In genomic region chr10:70233109-70233938, GRCh38 we compare ENCODE assay signal across 8 cellular contexts. TPM values are rescaled to one million over a fixed set of nuclear protein-coding genes. Genes with fewer than 3 reads are reported as not detected.
A peak's percentile ranks its signal among the peaks of the same experiment; 100 is the strongest.
DNase-seq lines count a peak whose midpoint lies in the region; ATAC-seq and TF ChIP-seq lines count a peak whose summit lies in the region.

Gene PPA1 (minus strand): TSS chr10:70233429. CDS start chr10:70233327, 102 bp downstream.

- no peaks in the 10 kb centered on the region for H3K9me3 ChIP-seq in CD4-positive, CD25-positive, alpha-beta regulatory T cell (ENCODE audit: control insufficient read depth in 2 of 2, low read length in 2 of 2)

- H3K36me3 ChIP-seq in CD4-positive, CD25-positive, alpha-beta regulatory T cell (ENCODE audit: control insufficient read depth, insufficient read depth, low read length) = peaks cover 5% of the 10 kb centered on the region

- CTCF ChIA-PET in activated CD4-positive, alpha-beta memory T cell treated with anti-CD3 and anti-CD28 coated beads for 36 hours (lab: Charles Lee) = interaction anchor here (1.2 to 3.5 kb wide), 9 partner anchors 10 to 144 kb away, joined by 3 to 54 read pairs (median 6); partner anchors contain the start of gene TYSND1

- peaks cover 16% of the 10 kb centered on the region for H3K4me1 ChIP-seq in CD4-positive, CD25-positive, alpha-beta regulatory T cell (ENCODE audit: control insufficient read depth, insufficient read depth, low read length, poor library complexity, severe bottlenecking)

- H3K36me3 Mint-ChIP-seq in CD4-positive, CD25-positive, alpha-beta regulatory T cell = peaks cover 11% of the 10 kb centered on the region
- H3K36me3 Mint-ChIP-seq in activated CD4-positive, alpha-beta memory T cell treated with anti-CD3 and anti-CD28 coated beads for 36 hours = peaks cover 19% of the 10 kb centered on the region

- H3K27me3 Mint-ChIP-seq in CD4-positive, CD25-positive, alpha-beta regulatory T cell = no peaks in the 10 kb centered on the region
- H3K27me3 Mint-ChIP-seq in activated CD4-positive, alpha-beta memory T cell treated with anti-CD3 and anti-CD28 coated beads for 36 hours = peaks cover 2% of the 10 kb centered on the region

- peak in 1 of 2 donors; percentile 1 for TF ChIP-seq POLR2A in lower leg skin (IDR thresholded peaks at IDR 0.05)

- WGBS in lower leg skin, 2 donors = 1 to 2% methylated on average over 38 to 65 of the region's 74 CpGs

- DNase-seq in CD4-positive, CD25-positive, alpha-beta regulatory T cell = peak; percentile 98 to 99 (median 99)
- DNase-seq in NCI-H82 (lab: John Stamatoyannopoulos, UW) (peak; percentile 97), dorsolateral prefrontal cortex (peak; percentile 98 to 100 (median 99)), lower leg skin (ENCODE audit: low spot score in 2 of 2) (peak; percentile 96 to 99)
- peak; percentile 99 for DNase-seq in activated CD4-positive, alpha-beta memory T cell treated with anti-CD3 and anti-CD28 coated beads for 36 hours
- peak; percentile 98 to 99 for DNase-seq in stimulated activated CD4-positive, alpha-beta T cell treated with anti-CD3 and anti-CD28 coated beads, Interleukin-4, amount 100 ng/mL, for 48 hours (ENCODE audit: low read depth in 2 of 2)

- peak within 1 kb of the TSS; percentile 80 to 99 (median 89) for H3K4me3 Mint-ChIP-seq in CD4-positive, CD25-positive, alpha-beta regulatory T cell
- peak within 1 kb of the TSS; percentile 85 for H3K4me3 Mint-ChIP-seq in activated CD4-positive, alpha-beta memory T cell treated with anti-CD3 and anti-CD28 coated beads for 36 hours

- TF ChIP-seq CTCF in dorsolateral prefrontal cortex (IDR thresholded peaks at IDR 0.05 in 54 of 56, conservative IDR thresholded peaks at IDR 0.05 in 2 of 56; ENCODE audit: low read depth in 1 of 56, partially characterized antibody in 56 of 56) (peak in 38 of 56 donors; percentile 3 to 66 (median 36)), lower leg skin (IDR thresholded peaks at IDR 0.05) (no peak)

- peaks cover 15 to 39% (median 30%) of the 10 kb centered on the region in 4 donors for H3K4me1 Mint-ChIP-seq in CD4-positive, CD25-positive, alpha-beta regulatory T cell
- peaks cover 30% of the 10 kb centered on the region for H3K4me1 Mint-ChIP-seq in activated CD4-positive, alpha-beta memory T cell treated with anti-CD3 and anti-CD28 coated beads for 36 hours (ENCODE audit: low read depth)

- POLR2A ChIA-PET in activated CD4-positive, alpha-beta memory T cell treated with anti-CD3 and anti-CD28 coated beads for 36 hours (lab: Charles Lee) = interaction anchor here (0.6 to 2.8 kb wide), 13 partner anchors 8 to 423 kb away, joined by 3 to 29 read pairs (median 4); partner anchors contain the start of genes EIF4EBP2, SAR1A and TYSND1

- H3K9me3 Mint-ChIP-seq in CD4-positive, CD25-positive, alpha-beta regulatory T cell = peaks cover 0 to 3% (median 0%) of the 10 kb centered on the region in 7 donors
- H3K9me3 Mint-ChIP-seq in activated CD4-positive, alpha-beta memory T cell treated with anti-CD3 and anti-CD28 coated beads for 36 hours = no peaks in the 10 kb centered on the region

- no peaks in the 10 kb centered on the region for H3K27me3 ChIP-seq in CD4-positive, CD25-positive, alpha-beta regulatory T cell (ENCODE audit: control insufficient read depth, insufficient read depth, low read length)
- H3K27me3 ChIP-seq in dorsolateral prefrontal cortex = no peaks in the 10 kb centered on the region

- intact Hi-C loops in activated CD4-positive, alpha-beta memory T cell treated with anti-CD3 and anti-CD28 coated beads for 36 hours (cut with micrococcal nuclease) = loop anchor here (1.0 to 5.0 kb wide), 6 partner anchors 39 to 345 kb away; partner anchors contain the start of genes LRRC20, SAR1A and TYSND1
- intact Hi-C loops in dorsolateral prefrontal cortex (cut with DNase I) (loop anchor here (5.0 to 10.0 kb wide), 2 partner anchors 89 to 149 kb away; partner anchors contain the start of genes LRRC20 (in 1 of the 2) and TYSND1 (in 1 of the 2)), lower leg skin (cut with DNase I; ENCODE audit: low total_unique reads) (loop anchor here (5.0 kb wide), 1 partner anchor 514 kb away; no protein-coding TSS in a partner anchor)

- H3K27ac ChIP-seq in CD4-positive, CD25-positive, alpha-beta regulatory T cell (ENCODE audit: insufficient read depth, low read length, poor library complexity, severe bottlenecking) = peak within 1 kb of the TSS; percentile 79
- peak within 1 kb of the TSS; percentile 42 to 91 (median 81) for H3K27ac ChIP-seq in dorsolateral prefrontal cortex

- H3K4me3 ChIP-seq in CD4-positive, CD25-positive, alpha-beta regulatory T cell (ENCODE audit: low read depth, low read length) = peak within 1 kb of the TSS; percentile 92
- peak within 1 kb of the TSS; percentile 64 to 100 (median 93) for H3K4me3 ChIP-seq in dorsolateral prefrontal cortex
- H3K4me3 ChIP-seq in lower leg skin (ENCODE audit: low read depth, poor library complexity, severe bottlenecking) = peak within 1 kb of the TSS; percentile 85

- ATAC-seq in CD4-positive, CD25-positive, alpha-beta regulatory T cell (ENCODE audit: low read depth in 2 of 2) = peak; percentile 96 to 97
- peak; percentile 90 for ATAC-seq in GM19397 (IDR thresholded peaks at IDR 0.05; ENCODE audit: unreplicated experiment)
- peak; percentile 82 for ATAC-seq in HG03571 (IDR thresholded peaks at IDR 0.05; ENCODE audit: unreplicated experiment)

- H3K27ac Mint-ChIP-seq in CD4-positive, CD25-positive, alpha-beta regulatory T cell = peak within 1 kb of the TSS; percentile 88 to 96 (median 96)
- peak within 1 kb of the TSS; percentile 97 for H3K27ac Mint-ChIP-seq in activated CD4-positive, alpha-beta memory T cell treated with anti-CD3 and anti-CD28 coated beads for 36 hours

RNA-seq across cellular contexts. Expression of gene PPA1, which starts in this region (rescaled TPM):
- 54.3 TPM for total RNA-seq in CD4-positive, CD25-positive, alpha-beta regulatory T cell
- 100 to 1,000 TPM; 142 to 232 (median 167) TPM for polyA plus RNA-seq in CD4-positive, CD25-positive, alpha-beta regulatory T cell
- 100 to 1,000 TPM; 359 to 368 TPM for total RNA-seq in activated CD4-positive, alpha-beta memory T cell treated with anti-CD3 and anti-CD28 coated beads for 36 hours
- total RNA-seq in dorsolateral prefrontal cortex (100 to 1,000 TPM in 114 of 120 experiments, 10 to 100 TPM in 6; 63.3 to 219 (median 163) TPM), lower leg skin (100 to 1,000 TPM in 2 of 4 donors, 10 to 100 TPM in 2; 69.7 to 147 (median 96.9) TPM)

Comparison
In these comparisons a context has a peak if more than half of its experiments do, and no peak if none do; other contexts are left out.
1. Peak in every context shown above with its lines: DNase-seq, ATAC-seq, H3K4me3 ChIP-seq and H3K27ac ChIP-seq.
2. CTCF ChIP-seq: peak in dorsolateral prefrontal cortex (38 of 56); none in lower leg skin (0 of 3).